ENCODE assay signal across 9 cellular contexts in the genomic region with DNA sequence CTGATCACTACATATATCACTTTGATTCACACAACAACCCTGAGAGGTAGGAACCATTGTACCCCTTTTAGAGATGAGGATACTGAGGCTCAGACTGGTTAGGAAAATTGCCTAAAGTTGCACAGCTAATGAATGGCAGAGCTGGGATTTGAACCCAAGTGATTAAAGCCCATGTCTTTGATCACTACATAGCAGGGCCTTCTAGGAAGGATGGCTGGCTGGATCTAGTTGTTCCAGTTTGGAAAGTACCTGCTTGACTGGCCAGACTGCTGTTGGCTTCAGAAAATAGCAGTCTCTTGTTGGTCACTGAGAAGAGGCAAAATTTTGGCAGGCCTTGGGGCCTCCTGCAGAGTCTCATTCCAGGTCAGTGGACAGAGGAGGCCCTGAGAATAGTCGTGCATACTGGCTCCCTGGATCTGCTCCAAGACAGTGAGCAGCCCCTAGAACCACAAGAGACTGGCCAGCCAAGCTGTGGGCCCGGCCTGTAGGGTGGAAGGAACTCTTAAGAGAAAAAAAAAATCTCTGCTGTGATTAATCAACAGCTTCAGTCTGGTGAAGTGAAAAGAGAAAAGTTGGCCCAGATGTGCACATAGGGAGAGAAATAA. TPM values are rescaled to one million over a fixed set of nuclear protein-coding genes. Genes with fewer than 3 reads are reported as not detected.
DNase-seq lines count a peak whose midpoint lies in the region; ATAC-seq and TF ChIP-seq lines count a peak whose summit lies in the region.
"Had no signal": no experiment of that assay in that cellular context is flagged by ENCODE, and none has a peak within 500 bp of the region (broad histone marks: within the 10 kb centered on the region; RNA-seq: fewer than 3 reads in every experiment).

No MANE protein-coding gene starts in this region.

- DNase-seq in ELF-1 (ENCODE audit: low read depth, low spot score) (peak; percentile 68), WTC11 (ENCODE audit: low spot score) (no peak), cardiac muscle cell (ENCODE audit: low read depth in 1 of 2, low spot score in 1 of 2) (peak; percentile 28 to 97), posterior cingulate gyrus (peak in 7 of 10 donors; percentile 38 to 89 (median 57)), SHP77 (lab: John Stamatoyannopoulos, UW) (no peak), GM13977 (ENCODE audit: low spot score) (no peak)
- DNase-seq: T-helper 17 cell had no signal

- peaks cover 23% of the 10 kb centered on the region for H3K4me1 ChIP-seq in cardiac muscle cell (ENCODE audit: low read depth)

- no peak overlapping the region for H3K4me3 ChIP-seq in cardiac muscle cell

- H3K4me3 Mint-ChIP-seq in WTC11: 0 out of 2 replicates have a peak overlapping the region, but pooled peaks have one; percentile 17
- H3K4me3 Mint-ChIP-seq: T-helper 17 cell had no signal

- no peak; the same call in 1 of the 2 replicates for ATAC-seq in WTC11
- no peak for ATAC-seq in HG02571 (IDR thresholded peaks at IDR 0.05; ENCODE audit: unreplicated experiment)
- no peak for ATAC-seq in HG03571 (IDR thresholded peaks at IDR 0.05; ENCODE audit: unreplicated experiment)
- ATAC-seq: T-helper 17 cell had no signal

- no peaks in the 10 kb centered on the region for H3K36me3 ChIP-seq in cardiac muscle cell

- no peaks in the 10 kb centered on the region for H3K27me3 ChIP-seq in cardiac muscle cell

- TF ChIP-seq CTCF in WTC11 (IDR thresholded peaks at IDR 0.05): no peak
- no peak for TF ChIP-seq CTCF in cardiac muscle cell (IDR thresholded peaks at IDR 0.05; ENCODE audit: low read depth, low read length)
- no peak for TF ChIP-seq CTCF in GM13977 (IDR thresholded peaks at IDR 0.05; ENCODE audit: extremely low read depth, insufficient read depth, missing control alignments)

- no peaks in the 10 kb centered on the region for H3K9me3 Mint-ChIP-seq in WTC11

- H3K36me3 Mint-ChIP-seq in WTC11: peaks cover 13% of the 10 kb centered on the region

- CTCF ChIA-PET in WTC11 (lab: Charles Lee): interaction anchor here (1.7 to 2.3 kb wide), 2 partner anchors 18 to 55 kb away, joined by 11 to 15 read pairs; partner anchors contain the start of gene PPARD

- H3K9me3 ChIP-seq in cardiac muscle cell (ENCODE audit: low read depth): no peaks in the 10 kb centered on the region

- no peaks in the 10 kb centered on the region for H3K27me3 Mint-ChIP-seq in WTC11 (ENCODE audit: low read depth)
- H3K27me3 Mint-ChIP-seq: T-helper 17 cell had no signal

- POLR2A ChIA-PET in WTC11 (lab: Charles Lee): no interaction called here

- H3K4me1 Mint-ChIP-seq in WTC11: peaks cover 36% of the 10 kb centered on the region

- peak overlapping the region; percentile 61 for H3K27ac ChIP-seq in cardiac muscle cell

- H3K27ac Mint-ChIP-seq in WTC11: peak overlapping the region; percentile 64

- intact Hi-C loops in posterior cingulate gyrus (cut with DNase I): loop anchor here (10.0 kb wide), 1 partner anchor 385 kb away; no protein-coding TSS in a partner anchor

- in situ Hi-C loops in GM13977 (cut with MboI; ENCODE audit: low pct_unique_long_range_greater_than_20kb, low sequenced_read_pairs, unreplicated experiment): no loop called here

TF ChIP-seq in WTC11, 78 proteins besides CTCF, POLR2A, EP300 and RAD21:
- TF ChIP-seq ZNF396 (CRISPR knock-in tag; IDR thresholded peaks at IDR 0.05; ENCODE audit: borderline replicate concordance) (no peak), ZNF219 (CRISPR knock-in tag; IDR thresholded peaks at IDR 0.05; ENCODE audit: borderline replicate concordance) (no peak), ZNF138 (CRISPR knock-in tag; conservative IDR thresholded peaks at IDR 0.05) (no peak), CREM (CRISPR knock-in tag; IDR thresholded peaks at IDR 0.05) (no peak), ESRRA (CRISPR knock-in tag; IDR thresholded peaks at IDR 0.05; ENCODE audit: borderline replicate concordance) (no peak), FOXK1 (CRISPR knock-in tag; IDR thresholded peaks at IDR 0.05) (no peak), ATF1 (CRISPR knock-in tag; IDR thresholded peaks at IDR 0.05) (no peak)

RNA-seq across cellular contexts. Expression of gene PPARD, which starts 17.5 kb away (rescaled TPM):
- total RNA-seq in WTC11 (2021) (14.7 to 17.1 TPM (median 16.8 TPM) in 3 replicates), cardiac muscle cell (17.1 and 21.7 TPM in 2 replicates)
- polyA plus RNA-seq in cardiac muscle cell: 28.6 and 34.0 TPM in 2 replicates

Comparison
In these comparisons a context has a peak if more than half of its experiments do, and no peak if none do; other contexts are left out.
1. DNase-seq: peak in ELF-1 (single experiment), cardiac muscle cell (2 of 2) and posterior cingulate gyrus (7 of 10); none in WTC11 (single experiment), SHP77 (0 of 2) and GM13977 (single experiment).